15 cellular contexts compared by ENCODE assay signal in the genomic region with DNA sequence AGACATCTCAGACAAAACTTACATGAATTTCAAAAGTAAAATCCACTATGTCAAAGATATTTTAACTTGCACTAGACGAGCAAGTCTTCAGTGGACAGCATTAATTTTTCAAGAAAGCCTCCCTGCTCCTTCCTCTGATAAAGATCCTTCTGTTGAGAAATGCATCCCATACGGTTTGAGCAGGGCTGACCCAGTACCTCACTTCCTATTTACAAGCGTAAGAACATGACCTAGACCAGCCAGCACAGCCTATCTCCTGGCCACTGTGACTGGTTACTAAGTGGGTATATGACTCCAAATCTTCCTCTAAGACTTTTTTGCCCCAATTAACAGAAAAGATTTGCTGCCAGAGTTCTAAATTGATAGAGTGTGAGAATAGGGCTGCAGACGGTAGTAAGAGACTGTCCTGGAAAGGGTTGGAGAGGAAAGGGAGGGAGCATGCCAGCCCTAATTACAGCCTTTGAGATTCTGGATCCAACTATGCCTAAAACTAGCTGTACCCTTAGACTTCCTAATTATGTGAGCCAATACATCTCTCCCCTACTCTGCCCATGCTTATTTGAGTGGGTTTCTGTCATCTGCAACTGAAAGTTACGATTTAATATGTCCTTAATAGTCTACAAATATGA.
DNase-seq lines count a peak whose midpoint lies in the region; ATAC-seq and TF ChIP-seq lines count a peak whose summit lies in the region.
"Had no signal": no experiment of that assay in that cellular context is flagged by ENCODE, and none has a peak within 500 bp of the region (broad histone marks: within the 10 kb centered on the region; RNA-seq: fewer than 3 reads in every experiment).

No MANE protein-coding gene starts in this region.

- H3K27me3 ChIP-seq in endodermal cell (ENCODE audit: control insufficient read depth, insufficient read depth, low read length, poor library complexity, severe bottlenecking) (no peaks in the 10 kb centered on the region), foreskin keratinocyte (no peaks in the 10 kb centered on the region)
- H3K27me3 ChIP-seq: colonic mucosa, SJCRH30 had no signal

- peaks cover 3% of the 10 kb centered on the region for H3K4me1 Mint-ChIP-seq in endodermal cell

- H3K27me3 Mint-ChIP-seq in endodermal cell (ENCODE audit: insufficient read depth), result no peaks in the 10 kb centered on the region

- no peak for TF ChIP-seq CTCF in endodermal cell (conservative IDR thresholded peaks at IDR 0.05)
- no peak for TF ChIP-seq CTCF in foreskin keratinocyte (conservative IDR thresholded peaks at IDR 0.05)

- H3K4me3 ChIP-seq in endodermal cell (ENCODE audit: low read length), result no peak overlapping the region
- H3K4me3 ChIP-seq: colonic mucosa, lung, SJCRH30 had no signal

- WGBS in endodermal cell (ENCODE audit: insufficient coverage in 1 of 2, insufficient read length in 1 of 2), 2 experiments, result 69 to 91% methylated on average over 2 to 4 of the region's 5 CpGs

- H3K27ac ChIP-seq in endodermal cell (ENCODE audit: low read depth, low read length) (no peak overlapping the region), foreskin keratinocyte (no peak overlapping the region)
- H3K27ac ChIP-seq: colonic mucosa, SJCRH30 had no signal

- H3K4me3 Mint-ChIP-seq in endodermal cell, result no peak overlapping the region
- H3K4me3 Mint-ChIP-seq: neural crest cell had no signal

- peaks cover 6% of the 10 kb centered on the region for H3K36me3 Mint-ChIP-seq in endodermal cell (ENCODE audit: low read depth)

- peak overlapping the region; percentile 2 for H3K27ac Mint-ChIP-seq in endodermal cell

- ATAC-seq in foreskin keratinocyte, result no peak

- DNase-seq in DMS 273 treated with DMSO at 0.1 percent for 48 hours (lab: John Stamatoyannopoulos, UW) (peak; percentile 21), NCI-H446 treated with DMSO at 0.1 percent for 48 hours (lab: John Stamatoyannopoulos, UW) (peak; percentile 86), endodermal cell (no peak), medulla oblongata (ENCODE audit: extremely low spot score) (peak; percentile 25), activated gamma-delta T cell treated with Interleukin-2 at 50 U/mL for 16 hours (no peak), foreskin keratinocyte (no peak), SHP77 treated with DMSO at 0.1 percent for 48 hours (lab: John Stamatoyannopoulos, UW) (no peak)
- DNase-seq in activated naive CD4-positive, alpha-beta T cell (lab: John Stamatoyannopoulos, UW), result no peak
- DNase-seq: activated T-cell treated with anti-CD3 and anti-CD28 coated beads, Interleukin-2, amount 50 U/mL, for 48 hours; colonic mucosa; NCI-H2029 treated with DMSO at 0.1 percent for 48 hours; SJCRH30; T-helper 9 cell had no signal

- no peak overlapping the region for H3K9ac ChIP-seq in endodermal cell (ENCODE audit: extremely low read depth, low read length, poor library complexity, severe bottlenecking)

- H3K9me3 Mint-ChIP-seq in endodermal cell, result peaks cover 4% of the 10 kb centered on the region
- H3K9me3 Mint-ChIP-seq: neural crest cell had no signal

- peaks cover 5% of the 10 kb centered on the region for H3K9me3 ChIP-seq in endodermal cell (ENCODE audit: control insufficient read depth, low read length)
- H3K9me3 ChIP-seq: colonic mucosa, SJCRH30 had no signal

- H3K4me1 ChIP-seq in endodermal cell (ENCODE audit: control insufficient read depth, insufficient read depth, low read length) (no peaks in the 10 kb centered on the region), foreskin keratinocyte (peaks cover 4% of the 10 kb centered on the region)
- H3K4me1 ChIP-seq: colonic mucosa had no signal

- peaks cover 2% of the 10 kb centered on the region for H3K36me3 ChIP-seq in endodermal cell (ENCODE audit: control insufficient read depth, insufficient read depth, low read length)
- H3K36me3 ChIP-seq: colonic mucosa, SJCRH30 had no signal

Comparison
In these comparisons a context has a peak if more than half of its experiments do, and no peak if none do; other contexts are left out.
1. DNase-seq: peak in DMS 273 treated with DMSO at 0.1 percent for 48 hours (single experiment), NCI-H446 treated with DMSO at 0.1 percent for 48 hours (single experiment) and medulla oblongata (single experiment); none in endodermal cell (single experiment), activated gamma-delta T cell treated with Interleukin-2 at 50 U/mL for 16 hours (single experiment), activated naive CD4-positive, alpha-beta T cell (0 of 4), foreskin keratinocyte (0 of 2) and SHP77 treated with DMSO at 0.1 percent for 48 hours (single experiment).